10 cellular contexts compared by ENCODE assay signal in the genomic region with DNA sequence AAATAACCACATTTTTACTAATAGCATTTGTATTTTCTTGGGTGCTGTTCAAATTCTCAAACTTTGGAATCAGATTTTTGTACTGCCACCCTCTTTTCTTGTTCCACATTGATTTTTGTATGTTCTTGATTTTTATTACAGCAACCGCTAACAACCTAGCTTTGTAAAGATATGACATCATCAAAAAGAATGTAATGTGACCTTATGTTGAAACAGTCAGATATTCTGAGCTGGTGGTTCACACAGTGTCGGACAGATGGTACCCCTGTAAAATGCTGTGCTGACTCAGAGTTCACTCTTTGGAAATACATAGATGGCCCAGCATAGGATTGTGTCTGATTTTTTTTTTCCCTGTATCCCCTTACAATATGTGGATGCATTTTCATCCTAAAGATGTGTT.
DNase-seq lines count a peak whose midpoint lies in the region; FAIRE-seq and TF ChIP-seq lines count a peak whose summit lies in the region.
"Had no signal": no experiment of that assay in that cellular context is flagged by ENCODE, and none has a peak within 500 bp of the region (broad histone marks: within the 10 kb centered on the region; RNA-seq: fewer than 3 reads in every experiment).

No MANE protein-coding gene starts in this region.

- CTCF ChIA-PET in mammary epithelial cell (lab: Charles Lee; ENCODE audit: low non-redundant PET): no interaction called here

- no TSS peak for BruUV-seq in mammary epithelial cell (replicated peaks; lab: Mats Ljungman, UMichigan)

- H3K4me3 ChIP-seq in mammary epithelial cell (replicated peaks in 1 of 3; ENCODE audit: insufficient read depth in 1 of 3, low read depth in 2 of 3, low read length in 3 of 3): no peak overlapping the region
- H3K4me3 ChIP-seq in small intestine (ENCODE audit: low read depth in 1 of 2, low read length in 2 of 2): no peak overlapping the region
- no peak overlapping the region for H3K4me3 ChIP-seq in tibial artery

- no peaks in the 10 kb centered on the region for H3K27me3 ChIP-seq in mammary epithelial cell (ENCODE audit: insufficient read depth, low read length)
- no peaks in the 10 kb centered on the region for H3K27me3 ChIP-seq in small intestine (ENCODE audit: control insufficient read depth in 2 of 2, insufficient read depth in 2 of 2, low read length in 2 of 2)
- no peaks in the 10 kb centered on the region for H3K27me3 ChIP-seq in tibial artery

- peaks cover 86% of the 10 kb centered on the region for H3K79me2 ChIP-seq in mammary epithelial cell (ENCODE audit: insufficient read depth, low read length)

- TF ChIP-seq CTCF in mammary epithelial cell (conservative IDR thresholded peaks at IDR 0.05 in 1 of 2, IDR thresholded peaks at IDR 0.05 in 1 of 2; ENCODE audit: extremely low read depth in 1 of 2, insufficient read depth in 1 of 2, low read depth in 1 of 2, low read length in 2 of 2) (no peak), GM13977 (IDR thresholded peaks at IDR 0.05; ENCODE audit: extremely low read depth, insufficient read depth, missing control alignments) (no peak), tibial artery (IDR thresholded peaks at IDR 0.05) (no peak)

- H3K9me3 ChIP-seq in mammary epithelial cell (replicated peaks; ENCODE audit: insufficient read depth, low read length) (no peaks in the 10 kb centered on the region), small intestine (ENCODE audit: control insufficient read depth, low read depth) (no peaks in the 10 kb centered on the region), tibial artery (no peaks in the 10 kb centered on the region)

- intact Hi-C loops in mammary epithelial cell (cut with micrococcal nuclease) (loop anchor here (5.0 kb wide), 1 partner anchor 76 kb away; no protein-coding TSS in a partner anchor), tibial artery (cut with DNase I; ENCODE audit: low total_unique reads) (no loop called here)

- H3K9ac ChIP-seq in mammary epithelial cell (ENCODE audit: insufficient read depth, low read length): no peak overlapping the region

- peaks cover 4% of the 10 kb centered on the region for H3K36me3 ChIP-seq in mammary epithelial cell (ENCODE audit: insufficient read depth, low read length)
- H3K36me3 ChIP-seq in small intestine (ENCODE audit: control insufficient read depth in 2 of 2, insufficient read depth in 2 of 2, low read length in 2 of 2): no peaks in the 10 kb centered on the region
- peaks cover 0 to 5% (median 0%) of the 10 kb centered on the region in 3 donors for H3K36me3 ChIP-seq in tibial artery

- H3K4me2 ChIP-seq in mammary epithelial cell (ENCODE audit: insufficient read depth, low read depth, low read length): peak overlapping the region; percentile 48

- FAIRE-seq in small intestine (lab: Jason Lieb, UNC): no peak

- H4K20me1 ChIP-seq in mammary epithelial cell (ENCODE audit: insufficient read depth, low read length): no peaks in the 10 kb centered on the region

- no peak overlapping the region for H3K27ac ChIP-seq in mammary epithelial cell (ENCODE audit: insufficient read depth, low read depth, low read length)
- no peak overlapping the region for H3K27ac ChIP-seq in small intestine (ENCODE audit: low read depth in 1 of 2, low read length in 1 of 2)
- no peak overlapping the region for H3K27ac ChIP-seq in tibial artery

- dilution Hi-C loops in mammary epithelial cell (cut with HindIII; ENCODE audit: low sequenced_read_pairs): no loop called here

- in situ Hi-C loops in mammary epithelial cell (cut with MboI; ENCODE audit: low sequenced_read_pairs in 2 of 2) (no loop called here), GM13977 (cut with MboI; ENCODE audit: low pct_unique_long_range_greater_than_20kb, low sequenced_read_pairs, unreplicated experiment) (no loop called here)

- H3K4me1 ChIP-seq in mammary epithelial cell (ENCODE audit: insufficient read depth, low read length) (peaks cover 42% of the 10 kb centered on the region), small intestine (ENCODE audit: control insufficient read depth in 2 of 2, insufficient read depth in 1 of 2, low read depth in 1 of 2, low read length in 1 of 2) (peaks cover 0 to 9% of the 10 kb centered on the region in 2 donors), tibial artery (peaks cover 0 to 65% (median 20%) of the 10 kb centered on the region in 4 donors)

- 49% methylated on average over 2 of the region's 2 CpGs for WGBS in mammary epithelial cell (ENCODE audit: low coverage, missing lambda C conversion rate)
- WGBS in small intestine, 3 donors: 27 to 45% (median 36%) methylated on average over 2 of the region's 2 CpGs

- no peak overlapping the region for H2AFZ ChIP-seq in mammary epithelial cell (ENCODE audit: low read depth, low read length)

- peak; percentile 34 for DNase-seq in CD1c-positive myeloid dendritic cell (ENCODE audit: extremely low spot score)
- peak; percentile 72 for DNase-seq in MV-4-11 (lab: John Stamatoyannopoulos, UW)
- DNase-seq in mammary epithelial cell: peak; percentile 72
- peak; percentile 40 to 78 for DNase-seq in lung microvascular endothelial cell (ENCODE audit: low read depth in 2 of 2)
- no peak for DNase-seq in GM13977 (ENCODE audit: low spot score)
- DNase-seq in C1 segment of cervical spinal cord (lab: John Stamatoyannopoulos, UW): no peak
- no peak for DNase-seq in small intestine
- no peak for DNase-seq in tibial artery
- DNase-seq: NCI-H1417; stimulated activated naive B cell treated with anti-CD40 and anti-IgM and Interleukin-4, amounts not matched to agents 10 μg/mL and 1 μg/mL and 100 μg/mL, for 72 hours had no signal

Comparison
In these comparisons a context has a peak if more than half of its experiments do, and no peak if none do; other contexts are left out.
1. DNase-seq: peak in CD1c-positive myeloid dendritic cell (single experiment), MV-4-11 (single experiment), mammary epithelial cell (single experiment) and lung microvascular endothelial cell (2 of 2); none in GM13977 (single experiment), C1 segment of cervical spinal cord (0 of 14), small intestine (single experiment) and tibial artery (0 of 2).